ENCODE assay signal across 18 cellular contexts in genomic region chr7:110386006-110386405, GRCh38.
DNase-seq lines count a peak whose midpoint lies in the region; ATAC-seq, FAIRE-seq and TF ChIP-seq lines count a peak whose summit lies in the region.
"Had no signal": no experiment of that assay in that cellular context is flagged by ENCODE, and none has a peak within 500 bp of the region (broad histone marks: within the 10 kb centered on the region; RNA-seq: fewer than 3 reads in every experiment).

No MANE protein-coding gene starts in this region.

- no peaks in the 10 kb centered on the region for H3K36me3 Mint-ChIP-seq in astrocyte (ENCODE audit: low read depth, unreplicated experiment)
- no peaks in the 10 kb centered on the region for H3K36me3 Mint-ChIP-seq in activated T-helper 2 cell treated with anti-CD3 and anti-CD28 coated beads, Interferon-gamma antibody, Interleukin-2, Interleukin-4, amounts not matched to agents 10 μg/mL and 5 μg/mL and 100 μg/mL, durations not matched to agents 14 hours and 24 hours and 36 hours (ENCODE audit: low read depth)

- H3K4me1 Mint-ChIP-seq in astrocyte (ENCODE audit: low read depth, unreplicated experiment), result peaks cover 42% of the 10 kb centered on the region
- H3K4me1 Mint-ChIP-seq in activated T-helper 2 cell treated with anti-CD3 and anti-CD28 coated beads, Interferon-gamma antibody, Interleukin-2, Interleukin-4, amounts not matched to agents 10 μg/mL and 5 μg/mL and 100 μg/mL, durations not matched to agents 14 hours and 24 hours and 36 hours (ENCODE audit: low read depth), result no peaks in the 10 kb centered on the region

- DNase-seq in EL, result peak; percentile 37
- DNase-seq in HT1080 (ENCODE audit: low read depth), result peak; percentile 30
- DNase-seq in astrocyte (ENCODE audit: low read depth), result no peak
- DNase-seq in kidney epithelial cell (ENCODE audit: low read depth), result no peak
- no peak for DNase-seq in activated T-helper 2 cell treated with anti-CD3 and anti-CD28 coated beads, Interferon-gamma antibody, Interleukin-2, Interleukin-4, amounts not matched to agents 10 μg/mL and 5 μg/mL and 100 μg/mL, durations not matched to agents 14 hours and 24 hours and 36 hours (ENCODE audit: low spot score)
- no peak for DNase-seq in prostate gland (ENCODE audit: low spot score)
- DNase-seq in hepatocyte (ENCODE audit: low spot score), result no peak
- DNase-seq: C1 segment of cervical spinal cord, HCEC 1CT, NCI-H1417, NCI-H187 treated with DMSO at 0.1 percent for 48 hours, NCI-H2227 treated with DMSO at 0.1 percent for 48 hours, NCI-H510A treated with DMSO at 0.1 percent for 48 hours, NCI-H774, OCI-M1 had no signal

- H3K9me3 ChIP-seq in astrocyte (ENCODE audit: insufficient read depth, low read depth, low read length), result no peaks in the 10 kb centered on the region
- no peaks in the 10 kb centered on the region for H3K9me3 ChIP-seq in prostate gland
- H3K9me3 ChIP-seq in hepatocyte (ENCODE audit: low read depth), result no peaks in the 10 kb centered on the region
- H3K9me3 ChIP-seq: SJSA1 had no signal

- no peak for ATAC-seq in GM21381 (IDR thresholded peaks at IDR 0.05; ENCODE audit: unreplicated experiment)

- H3K4me2 ChIP-seq in astrocyte (ENCODE audit: low read length), result no peak overlapping the region
- H3K4me2 ChIP-seq in hepatocyte, result no peak overlapping the region

- H4K20me1 ChIP-seq in astrocyte (ENCODE audit: insufficient read depth, low read length) (no peaks in the 10 kb centered on the region), hepatocyte (ENCODE audit: insufficient read depth, poor library complexity, severe bottlenecking) (no peaks in the 10 kb centered on the region)

- no peaks in the 10 kb centered on the region for H3K36me3 ChIP-seq in astrocyte (ENCODE audit: insufficient read depth, low read length)
- no peaks in the 10 kb centered on the region for H3K36me3 ChIP-seq in kidney epithelial cell (ENCODE audit: control insufficient read depth, insufficient read depth, low read length)
- no peaks in the 10 kb centered on the region for H3K36me3 ChIP-seq in prostate gland
- no peaks in the 10 kb centered on the region for H3K36me3 ChIP-seq in hepatocyte (replicated peaks; ENCODE audit: insufficient read depth, low read depth)
- H3K36me3 ChIP-seq: SJSA1 had no signal

- TF ChIP-seq CTCF in astrocyte (IDR thresholded peaks at IDR 0.05; ENCODE audit: insufficient read depth, low read depth, low read length) (no peak), kidney epithelial cell (IDR thresholded peaks at IDR 0.05; ENCODE audit: insufficient read depth, low read length, poor library complexity, severe bottlenecking) (peak; percentile 9), prostate gland (IDR thresholded peaks at IDR 0.05) (no peak), hepatocyte (IDR thresholded peaks at IDR 0.05; ENCODE audit: poor library complexity) (no peak)

- no peaks in the 10 kb centered on the region for H3K27me3 Mint-ChIP-seq in astrocyte (ENCODE audit: low read depth, unreplicated experiment)
- peaks cover 2% of the 10 kb centered on the region for H3K27me3 Mint-ChIP-seq in activated T-helper 2 cell treated with anti-CD3 and anti-CD28 coated beads, Interferon-gamma antibody, Interleukin-2, Interleukin-4, amounts not matched to agents 10 μg/mL and 5 μg/mL and 100 μg/mL, durations not matched to agents 14 hours and 24 hours and 36 hours (ENCODE audit: low read depth)

- H3K27me3 ChIP-seq in astrocyte (ENCODE audit: insufficient read depth, low read length) (no peaks in the 10 kb centered on the region), kidney epithelial cell (ENCODE audit: control insufficient read depth, insufficient read depth, low read length) (no peaks in the 10 kb centered on the region), prostate gland (replicated peaks; ENCODE audit: insufficient read depth) (no peaks in the 10 kb centered on the region), hepatocyte (no peaks in the 10 kb centered on the region)
- H3K27me3 ChIP-seq: SJSA1 had no signal

- H3K27ac Mint-ChIP-seq in astrocyte (ENCODE audit: unreplicated experiment), result peak overlapping the region; percentile 43
- no peak overlapping the region for H3K27ac Mint-ChIP-seq in activated T-helper 2 cell treated with anti-CD3 and anti-CD28 coated beads, Interferon-gamma antibody, Interleukin-2, Interleukin-4, amounts not matched to agents 10 μg/mL and 5 μg/mL and 100 μg/mL, durations not matched to agents 14 hours and 24 hours and 36 hours

- TF ChIP-seq POLR2A in prostate gland (IDR thresholded peaks at IDR 0.05), result no peak

- no peaks in the 10 kb centered on the region for H3K9me2 ChIP-seq in hepatocyte (replicated peaks; ENCODE audit: insufficient read depth)

- no peaks in the 10 kb centered on the region for H3K9me3 Mint-ChIP-seq in astrocyte (ENCODE audit: unreplicated experiment)
- H3K9me3 Mint-ChIP-seq in activated T-helper 2 cell treated with anti-CD3 and anti-CD28 coated beads, Interferon-gamma antibody, Interleukin-2, Interleukin-4, amounts not matched to agents 10 μg/mL and 5 μg/mL and 100 μg/mL, durations not matched to agents 14 hours and 24 hours and 36 hours, result no peaks in the 10 kb centered on the region

- intact Hi-C loops in activated T-helper 2 cell treated with anti-CD3 and anti-CD28 coated beads, Interferon-gamma antibody, Interleukin-2, Interleukin-4, amounts not matched to agents 10 μg/mL and 5 μg/mL and 100 μg/mL, durations not matched to agents 14 hours and 24 hours and 36 hours (cut with micrococcal nuclease), result no loop called here
- intact Hi-C loops in prostate gland (cut with DNase I), result no loop called here

- H3K27ac ChIP-seq in astrocyte (ENCODE audit: low read depth, low read length) (no peak overlapping the region), prostate gland (no peak overlapping the region), hepatocyte (no peak overlapping the region)
- H3K27ac ChIP-seq: SJSA1 had no signal

- peaks cover 8% of the 10 kb centered on the region for H3K4me1 ChIP-seq in astrocyte (ENCODE audit: insufficient read depth, low read length)
- H3K4me1 ChIP-seq in prostate gland (replicated peaks), result no peaks in the 10 kb centered on the region
- H3K4me1 ChIP-seq in hepatocyte (ENCODE audit: insufficient read depth), result no peaks in the 10 kb centered on the region

- no peak for FAIRE-seq in astrocyte (lab: Jason Lieb, UNC)
- FAIRE-seq: D721Med had no signal

- no peak overlapping the region for H3K4me3 Mint-ChIP-seq in astrocyte (ENCODE audit: unreplicated experiment)
- H3K4me3 Mint-ChIP-seq in activated T-helper 2 cell treated with anti-CD3 and anti-CD28 coated beads, Interferon-gamma antibody, Interleukin-2, Interleukin-4, amounts not matched to agents 10 μg/mL and 5 μg/mL and 100 μg/mL, durations not matched to agents 14 hours and 24 hours and 36 hours (ENCODE audit: low read depth), result no peak overlapping the region

- H3K79me2 ChIP-seq in astrocyte (ENCODE audit: insufficient read depth, low read length) (no peaks in the 10 kb centered on the region), hepatocyte (no peaks in the 10 kb centered on the region)

- no peak overlapping the region for H3K4me3 ChIP-seq in astrocyte (ENCODE audit: insufficient read depth, low read depth, low read length)
- no peak overlapping the region for H3K4me3 ChIP-seq in kidney epithelial cell (ENCODE audit: low read depth, low read length)
- no peak overlapping the region for H3K4me3 ChIP-seq in prostate gland
- no peak overlapping the region for H3K4me3 ChIP-seq in hepatocyte
- H3K4me3 ChIP-seq: SJSA1 had no signal

- H3K9ac ChIP-seq in astrocyte (ENCODE audit: low read length), result no peak overlapping the region

- H2AFZ ChIP-seq in astrocyte (ENCODE audit: low read depth, low read length) (no peak overlapping the region), hepatocyte (no peak overlapping the region)

Comparison
In these comparisons a context has a peak if more than half of its experiments do, and no peak if none do; other contexts are left out.
1. DNase-seq: peak in EL (single experiment) and HT1080 (single experiment); none in astrocyte (single experiment), kidney epithelial cell (single experiment), activated T-helper 2 cell treated with anti-CD3 and anti-CD28 coated beads, Interferon-gamma antibody, Interleukin-2, Interleukin-4, amounts not matched to agents 10 μg/mL and 5 μg/mL and 100 μg/mL, durations not matched to agents 14 hours and 24 hours and 36 hours (single experiment), prostate gland (single experiment) and hepatocyte (single experiment).